In the genomic region with DNA sequence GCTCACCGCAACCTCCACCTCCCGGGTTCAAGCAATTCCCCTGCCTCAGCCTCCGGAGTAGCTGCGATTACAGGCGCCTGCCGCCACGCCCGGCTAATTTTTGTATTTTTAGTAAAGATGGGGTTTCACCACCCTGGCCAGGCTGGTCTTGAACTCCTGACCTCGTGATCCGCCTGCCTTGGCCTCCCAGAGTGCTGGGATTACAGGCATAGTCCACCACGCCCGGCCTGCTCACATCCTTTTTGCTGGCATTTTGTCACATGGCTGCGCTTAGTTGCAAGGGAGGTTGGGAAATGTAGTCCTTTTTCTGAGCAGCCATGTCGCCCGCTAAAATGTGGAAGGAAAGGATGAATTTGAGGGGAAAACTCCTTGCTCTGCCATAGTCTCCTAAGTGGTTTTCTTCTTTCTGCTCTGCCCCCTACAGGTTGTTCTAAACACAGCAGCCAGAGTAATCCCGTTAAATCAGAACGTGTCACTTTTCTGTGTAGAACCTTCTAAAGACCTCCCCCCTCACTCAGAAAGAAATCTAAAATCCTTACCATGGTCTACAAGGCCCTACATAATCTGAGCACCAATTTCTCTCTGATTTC, we compare ENCODE assay signal across 1 cellular context.
TF ChIP-seq lines count a peak whose summit lies in the region.

No MANE protein-coding gene starts in this region.

TF ChIP-seq in K562, 482 proteins besides CTCF, POLR2A, EP300 and RAD21 (continued from another document and continues in another):
- TF ChIP-seq, protein P1, sequence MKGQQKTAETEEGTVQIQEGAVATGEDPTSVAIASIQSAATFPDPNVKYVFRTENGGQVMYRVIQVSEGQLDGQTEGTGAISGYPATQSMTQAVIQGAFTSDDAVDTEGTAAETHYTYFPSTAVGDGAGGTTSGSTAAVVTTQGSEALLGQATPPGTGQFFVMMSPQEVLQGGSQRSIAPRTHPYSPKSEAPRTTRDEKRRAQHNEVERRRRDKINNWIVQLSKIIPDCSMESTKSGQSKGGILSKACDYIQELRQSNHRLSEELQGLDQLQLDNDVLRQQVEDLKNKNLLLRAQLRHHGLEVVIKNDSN (CRISPR knock-in tag; IDR thresholded peaks at IDR 0.05): peak; percentile 93
- TF ChIP-seq, protein P2, sequence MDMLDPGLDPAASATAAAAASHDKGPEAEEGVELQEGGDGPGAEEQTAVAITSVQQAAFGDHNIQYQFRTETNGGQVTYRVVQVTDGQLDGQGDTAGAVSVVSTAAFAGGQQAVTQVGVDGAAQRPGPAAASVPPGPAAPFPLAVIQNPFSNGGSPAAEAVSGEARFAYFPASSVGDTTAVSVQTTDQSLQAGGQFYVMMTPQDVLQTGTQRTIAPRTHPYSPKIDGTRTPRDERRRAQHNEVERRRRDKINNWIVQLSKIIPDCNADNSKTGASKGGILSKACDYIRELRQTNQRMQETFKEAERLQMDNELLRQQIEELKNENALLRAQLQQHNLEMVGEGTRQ (CRISPR knock-in tag; IDR thresholded peaks at IDR 0.05): peak; percentile 93
- TF ChIP-seq, protein P3, sequence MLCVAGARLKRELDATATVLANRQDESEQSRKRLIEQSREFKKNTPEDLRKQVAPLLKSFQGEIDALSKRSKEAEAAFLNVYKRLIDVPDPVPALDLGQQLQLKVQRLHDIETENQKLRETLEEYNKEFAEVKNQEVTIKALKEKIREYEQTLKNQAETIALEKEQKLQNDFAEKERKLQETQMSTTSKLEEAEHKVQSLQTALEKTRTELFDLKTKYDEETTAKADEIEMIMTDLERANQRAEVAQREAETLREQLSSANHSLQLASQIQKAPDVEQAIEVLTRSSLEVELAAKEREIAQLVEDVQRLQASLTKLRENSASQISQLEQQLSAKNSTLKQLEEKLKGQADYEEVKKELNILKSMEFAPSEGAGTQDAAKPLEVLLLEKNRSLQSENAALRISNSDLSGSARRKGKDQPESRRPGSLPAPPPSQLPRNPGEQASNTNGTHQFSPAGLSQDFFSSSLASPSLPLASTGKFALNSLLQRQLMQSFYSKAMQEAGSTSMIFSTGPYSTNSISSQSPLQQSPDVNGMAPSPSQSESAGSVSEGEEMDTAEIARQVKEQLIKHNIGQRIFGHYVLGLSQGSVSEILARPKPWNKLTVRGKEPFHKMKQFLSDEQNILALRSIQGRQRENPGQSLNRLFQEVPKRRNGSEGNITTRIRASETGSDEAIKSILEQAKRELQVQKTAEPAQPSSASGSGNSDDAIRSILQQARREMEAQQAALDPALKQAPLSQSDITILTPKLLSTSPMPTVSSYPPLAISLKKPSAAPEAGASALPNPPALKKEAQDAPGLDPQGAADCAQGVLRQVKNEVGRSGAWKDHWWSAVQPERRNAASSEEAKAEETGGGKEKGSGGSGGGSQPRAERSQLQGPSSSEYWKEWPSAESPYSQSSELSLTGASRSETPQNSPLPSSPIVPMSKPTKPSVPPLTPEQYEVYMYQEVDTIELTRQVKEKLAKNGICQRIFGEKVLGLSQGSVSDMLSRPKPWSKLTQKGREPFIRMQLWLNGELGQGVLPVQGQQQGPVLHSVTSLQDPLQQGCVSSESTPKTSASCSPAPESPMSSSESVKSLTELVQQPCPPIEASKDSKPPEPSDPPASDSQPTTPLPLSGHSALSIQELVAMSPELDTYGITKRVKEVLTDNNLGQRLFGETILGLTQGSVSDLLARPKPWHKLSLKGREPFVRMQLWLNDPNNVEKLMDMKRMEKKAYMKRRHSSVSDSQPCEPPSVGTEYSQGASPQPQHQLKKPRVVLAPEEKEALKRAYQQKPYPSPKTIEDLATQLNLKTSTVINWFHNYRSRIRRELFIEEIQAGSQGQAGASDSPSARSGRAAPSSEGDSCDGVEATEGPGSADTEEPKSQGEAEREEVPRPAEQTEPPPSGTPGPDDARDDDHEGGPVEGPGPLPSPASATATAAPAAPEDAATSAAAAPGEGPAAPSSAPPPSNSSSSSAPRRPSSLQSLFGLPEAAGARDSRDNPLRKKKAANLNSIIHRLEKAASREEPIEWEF (CRISPR knock-in tag; IDR thresholded peaks at IDR 0.05): no peak
- peak; percentile 91 for TF ChIP-seq HCFC1 (IDR thresholded peaks at IDR 0.05; ENCODE audit: low read depth, low read length)
- TF ChIP-seq RCOR1 (IDR thresholded peaks at IDR 0.05; ENCODE audit: borderline replicate concordance in 1 of 2, low read depth in 2 of 2, low read length in 2 of 2): 0 out of 4 replicates have a peak, but pooled peaks of 1 of the 2 experiments have one; percentile 9
- TF ChIP-seq MTA1 (IDR thresholded peaks at IDR 0.05; ENCODE audit: borderline replicate concordance): peak; percentile 84; the same call in 1 of the 2 replicates
- no peak for TF ChIP-seq PRMT5 (CRISPR knock-in tag; IDR thresholded peaks at IDR 0.05)
- TF ChIP-seq KLF16 (IDR thresholded peaks at IDR 0.05): no peak
- peak; percentile 61 for TF ChIP-seq L3MBTL2 (IDR thresholded peaks at IDR 0.05)
- TF ChIP-seq ARHGAP35 (IDR thresholded peaks at IDR 0.05; ENCODE audit: partially characterized antibody): no peak
- TF ChIP-seq, protein P4, sequence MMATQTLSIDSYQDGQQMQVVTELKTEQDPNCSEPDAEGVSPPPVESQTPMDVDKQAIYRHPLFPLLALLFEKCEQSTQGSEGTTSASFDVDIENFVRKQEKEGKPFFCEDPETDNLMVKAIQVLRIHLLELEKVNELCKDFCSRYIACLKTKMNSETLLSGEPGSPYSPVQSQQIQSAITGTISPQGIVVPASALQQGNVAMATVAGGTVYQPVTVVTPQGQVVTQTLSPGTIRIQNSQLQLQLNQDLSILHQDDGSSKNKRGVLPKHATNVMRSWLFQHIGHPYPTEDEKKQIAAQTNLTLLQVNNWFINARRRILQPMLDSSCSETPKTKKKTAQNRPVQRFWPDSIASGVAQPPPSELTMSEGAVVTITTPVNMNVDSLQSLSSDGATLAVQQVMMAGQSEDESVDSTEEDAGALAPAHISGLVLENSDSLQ (IDR thresholded peaks at IDR 0.05): 0 out of 2 replicates have a peak, but pooled peaks have one; percentile 31
- TF ChIP-seq, protein P5, sequence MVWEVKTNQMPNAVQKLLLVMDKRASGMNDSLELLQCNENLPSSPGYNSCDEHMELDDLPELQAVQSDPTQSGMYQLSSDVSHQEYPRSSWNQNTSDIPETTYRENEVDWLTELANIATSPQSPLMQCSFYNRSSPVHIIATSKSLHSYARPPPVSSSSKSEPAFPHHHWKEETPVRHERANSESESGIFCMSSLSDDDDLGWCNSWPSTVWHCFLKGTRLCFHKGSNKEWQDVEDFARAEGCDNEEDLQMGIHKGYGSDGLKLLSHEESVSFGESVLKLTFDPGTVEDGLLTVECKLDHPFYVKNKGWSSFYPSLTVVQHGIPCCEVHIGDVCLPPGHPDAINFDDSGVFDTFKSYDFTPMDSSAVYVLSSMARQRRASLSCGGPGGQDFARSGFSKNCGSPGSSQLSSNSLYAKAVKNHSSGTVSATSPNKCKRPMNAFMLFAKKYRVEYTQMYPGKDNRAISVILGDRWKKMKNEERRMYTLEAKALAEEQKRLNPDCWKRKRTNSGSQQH (CRISPR knock-in tag; IDR thresholded peaks at IDR 0.05): no peak
- TF ChIP-seq CBFB (CRISPR knock-in tag; IDR thresholded peaks at IDR 0.05): no peak
- TF ChIP-seq SMAD4 (CRISPR knock-in tag; conservative IDR thresholded peaks at IDR 0.05): 0 out of 2 replicates have a peak, but pooled peaks have one; percentile 24
- TF ChIP-seq CHD4 (IDR thresholded peaks at IDR 0.05; ENCODE audit: insufficient read depth, insufficient replicate concordance, low read depth, low read length, poor library complexity, severe bottlenecking): no peak
- TF ChIP-seq, protein P6, sequence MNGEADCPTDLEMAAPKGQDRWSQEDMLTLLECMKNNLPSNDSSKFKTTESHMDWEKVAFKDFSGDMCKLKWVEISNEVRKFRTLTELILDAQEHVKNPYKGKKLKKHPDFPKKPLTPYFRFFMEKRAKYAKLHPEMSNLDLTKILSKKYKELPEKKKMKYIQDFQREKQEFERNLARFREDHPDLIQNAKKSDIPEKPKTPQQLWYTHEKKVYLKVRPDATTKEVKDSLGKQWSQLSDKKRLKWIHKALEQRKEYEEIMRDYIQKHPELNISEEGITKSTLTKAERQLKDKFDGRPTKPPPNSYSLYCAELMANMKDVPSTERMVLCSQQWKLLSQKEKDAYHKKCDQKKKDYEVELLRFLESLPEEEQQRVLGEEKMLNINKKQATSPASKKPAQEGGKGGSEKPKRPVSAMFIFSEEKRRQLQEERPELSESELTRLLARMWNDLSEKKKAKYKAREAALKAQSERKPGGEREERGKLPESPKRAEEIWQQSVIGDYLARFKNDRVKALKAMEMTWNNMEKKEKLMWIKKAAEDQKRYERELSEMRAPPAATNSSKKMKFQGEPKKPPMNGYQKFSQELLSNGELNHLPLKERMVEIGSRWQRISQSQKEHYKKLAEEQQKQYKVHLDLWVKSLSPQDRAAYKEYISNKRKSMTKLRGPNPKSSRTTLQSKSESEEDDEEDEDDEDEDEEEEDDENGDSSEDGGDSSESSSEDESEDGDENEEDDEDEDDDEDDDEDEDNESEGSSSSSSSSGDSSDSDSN (IDR thresholded peaks at IDR 0.05; ENCODE audit: borderline replicate concordance in 1 of 2, low read depth in 2 of 2, low read length in 2 of 2): no peak
- no peak for TF ChIP-seq NCOR1 (IDR thresholded peaks at IDR 0.05)
- TF ChIP-seq, protein P7, sequence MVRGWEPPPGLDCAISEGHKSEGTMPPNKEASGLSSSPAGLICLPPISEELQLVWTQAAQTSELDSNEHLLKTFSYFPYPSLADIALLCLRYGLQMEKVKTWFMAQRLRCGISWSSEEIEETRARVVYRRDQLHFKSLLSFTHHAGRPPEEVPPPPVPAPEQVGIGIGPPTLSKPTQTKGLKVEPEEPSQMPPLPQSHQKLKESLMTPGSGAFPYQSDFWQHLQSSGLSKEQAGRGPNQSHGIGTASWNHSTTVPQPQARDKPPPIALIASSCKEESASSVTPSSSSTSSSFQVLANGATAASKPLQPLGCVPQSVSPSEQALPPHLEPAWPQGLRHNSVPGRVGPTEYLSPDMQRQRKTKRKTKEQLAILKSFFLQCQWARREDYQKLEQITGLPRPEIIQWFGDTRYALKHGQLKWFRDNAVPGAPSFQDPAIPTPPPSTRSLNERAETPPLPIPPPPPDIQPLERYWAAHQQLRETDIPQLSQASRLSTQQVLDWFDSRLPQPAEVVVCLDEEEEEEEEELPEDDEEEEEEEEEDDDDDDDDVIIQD (CRISPR knock-in tag; IDR thresholded peaks at IDR 0.05): no peak
- TF ChIP-seq, protein P8, sequence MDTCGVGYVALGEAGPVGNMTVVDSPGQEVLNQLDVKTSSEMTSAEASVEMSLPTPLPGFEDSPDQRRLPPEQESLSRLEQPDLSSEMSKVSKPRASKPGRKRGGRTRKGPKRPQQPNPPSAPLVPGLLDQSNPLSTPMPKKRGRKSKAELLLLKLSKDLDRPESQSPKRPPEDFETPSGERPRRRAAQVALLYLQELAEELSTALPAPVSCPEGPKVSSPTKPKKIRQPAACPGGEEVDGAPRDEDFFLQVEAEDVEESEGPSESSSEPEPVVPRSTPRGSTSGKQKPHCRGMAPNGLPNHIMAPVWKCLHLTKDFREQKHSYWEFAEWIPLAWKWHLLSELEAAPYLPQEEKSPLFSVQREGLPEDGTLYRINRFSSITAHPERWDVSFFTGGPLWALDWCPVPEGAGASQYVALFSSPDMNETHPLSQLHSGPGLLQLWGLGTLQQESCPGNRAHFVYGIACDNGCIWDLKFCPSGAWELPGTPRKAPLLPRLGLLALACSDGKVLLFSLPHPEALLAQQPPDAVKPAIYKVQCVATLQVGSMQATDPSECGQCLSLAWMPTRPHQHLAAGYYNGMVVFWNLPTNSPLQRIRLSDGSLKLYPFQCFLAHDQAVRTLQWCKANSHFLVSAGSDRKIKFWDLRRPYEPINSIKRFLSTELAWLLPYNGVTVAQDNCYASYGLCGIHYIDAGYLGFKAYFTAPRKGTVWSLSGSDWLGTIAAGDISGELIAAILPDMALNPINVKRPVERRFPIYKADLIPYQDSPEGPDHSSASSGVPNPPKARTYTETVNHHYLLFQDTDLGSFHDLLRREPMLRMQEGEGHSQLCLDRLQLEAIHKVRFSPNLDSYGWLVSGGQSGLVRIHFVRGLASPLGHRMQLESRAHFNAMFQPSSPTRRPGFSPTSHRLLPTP (IDR thresholded peaks at IDR 0.05; ENCODE audit: borderline replicate concordance, extremely low read depth, insufficient read length): peak; percentile 49
- TF ChIP-seq, protein P9, sequence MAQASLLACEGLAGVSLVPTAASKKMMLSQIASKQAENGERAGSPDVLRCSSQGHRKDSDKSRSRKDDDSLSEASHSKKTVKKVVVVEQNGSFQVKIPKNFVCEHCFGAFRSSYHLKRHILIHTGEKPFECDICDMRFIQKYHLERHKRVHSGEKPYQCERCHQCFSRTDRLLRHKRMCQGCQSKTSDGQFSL (CRISPR knock-in tag; IDR thresholded peaks at IDR 0.05): no peak
- TF ChIP-seq, protein P9 (tag; IDR thresholded peaks at IDR 0.05): no peak
- TF ChIP-seq KDM1A (IDR thresholded peaks at IDR 0.05): peak; percentile 45 to 65; a peak in 3 of 4 replicates
- TF ChIP-seq FOSL1 (tag; conservative IDR thresholded peaks at IDR 0.05): 0 out of 2 replicates have a peak, but pooled peaks have one; percentile 17
- peak; percentile 84 for TF ChIP-seq CREM (IDR thresholded peaks at IDR 0.05; ENCODE audit: low read depth)
- TF ChIP-seq, protein P10, sequence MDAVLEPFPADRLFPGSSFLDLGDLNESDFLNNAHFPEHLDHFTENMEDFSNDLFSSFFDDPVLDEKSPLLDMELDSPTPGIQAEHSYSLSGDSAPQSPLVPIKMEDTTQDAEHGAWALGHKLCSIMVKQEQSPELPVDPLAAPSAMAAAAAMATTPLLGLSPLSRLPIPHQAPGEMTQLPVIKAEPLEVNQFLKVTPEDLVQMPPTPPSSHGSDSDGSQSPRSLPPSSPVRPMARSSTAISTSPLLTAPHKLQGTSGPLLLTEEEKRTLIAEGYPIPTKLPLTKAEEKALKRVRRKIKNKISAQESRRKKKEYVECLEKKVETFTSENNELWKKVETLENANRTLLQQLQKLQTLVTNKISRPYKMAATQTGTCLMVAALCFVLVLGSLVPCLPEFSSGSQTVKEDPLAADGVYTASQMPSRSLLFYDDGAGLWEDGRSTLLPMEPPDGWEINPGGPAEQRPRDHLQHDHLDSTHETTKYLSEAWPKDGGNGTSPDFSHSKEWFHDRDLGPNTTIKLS (IDR thresholded peaks at IDR 0.05; ENCODE audit: borderline replicate concordance, low read depth): peak; percentile 84
- TF ChIP-seq PHF21A (IDR thresholded peaks at IDR 0.05; ENCODE audit: borderline replicate concordance, low read depth): peak; percentile 56; the same call in 1 of the 2 replicates
- TF ChIP-seq RBFOX2 (IDR thresholded peaks at IDR 0.05; ENCODE audit: low read depth, low read length): no peak
- no peak for TF ChIP-seq SRSF7 (optimal IDR thresholded peaks at IDR 0.05; ENCODE audit: low read depth, low read length)
- peak; percentile 36; the same call in 1 of the 2 replicates for TF ChIP-seq CBFA2T2 (conservative IDR thresholded peaks at IDR 0.05)
- peak; percentile 78; the same call in 1 of the 2 replicates for TF ChIP-seq ZNF24 (IDR thresholded peaks at IDR 0.05)
- TF ChIP-seq TBP (optimal IDR thresholded peaks at IDR 0.05; ENCODE audit: low read depth, low read length): peak; percentile 21
- TF ChIP-seq, protein P11, sequence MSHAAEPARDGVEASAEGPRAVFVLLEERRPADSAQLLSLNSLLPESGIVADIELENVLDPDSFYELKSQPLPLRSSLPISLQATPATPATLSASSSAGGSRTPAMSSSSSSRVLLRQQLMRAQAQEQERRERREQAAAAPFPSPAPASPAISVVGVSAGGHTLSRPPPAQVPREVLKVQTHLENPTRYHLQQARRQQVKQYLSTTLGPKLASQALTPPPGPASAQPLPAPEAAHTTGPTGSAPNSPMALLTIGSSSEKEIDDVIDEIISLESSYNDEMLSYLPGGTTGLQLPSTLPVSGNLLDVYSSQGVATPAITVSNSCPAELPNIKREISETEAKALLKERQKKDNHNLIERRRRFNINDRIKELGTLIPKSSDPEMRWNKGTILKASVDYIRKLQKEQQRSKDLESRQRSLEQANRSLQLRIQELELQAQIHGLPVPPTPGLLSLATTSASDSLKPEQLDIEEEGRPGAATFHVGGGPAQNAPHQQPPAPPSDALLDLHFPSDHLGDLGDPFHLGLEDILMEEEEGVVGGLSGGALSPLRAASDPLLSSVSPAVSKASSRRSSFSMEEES (CRISPR knock-in tag; IDR thresholded peaks at IDR 0.05): peak; percentile 71
